In genomic region chr6:85867595-85867994, GRCh38 we compare ENCODE assay signal across 1 cellular context.
TF ChIP-seq lines count a peak whose summit lies in the region.

No MANE protein-coding gene starts in this region.

TF ChIP-seq in K562, 482 proteins besides CTCF, POLR2A, EP300 and RAD21 (continued from another document):
- no peak for TF ChIP-seq MGA (IDR thresholded peaks at IDR 0.05)
- TF ChIP-seq NRF1 (conservative IDR thresholded peaks at IDR 0.05 in 1 of 2, IDR thresholded peaks at IDR 0.05 in 1 of 2): no peak
- no peak for TF ChIP-seq EGR1 (conservative IDR thresholded peaks at IDR 0.05)
- no peak for TF ChIP-seq ZNF583 (CRISPR knock-in tag; IDR thresholded peaks at IDR 0.05)
- no peak for TF ChIP-seq HOXB6 (CRISPR knock-in tag; IDR thresholded peaks at IDR 0.05; ENCODE audit: borderline replicate concordance)
- TF ChIP-seq KHSRP (IDR thresholded peaks at IDR 0.05): no peak
- no peak for TF ChIP-seq CBFA2T2 (conservative IDR thresholded peaks at IDR 0.05)
- no peak for TF ChIP-seq ZKSCAN8 (CRISPR knock-in tag; IDR thresholded peaks at IDR 0.05)
- no peak for TF ChIP-seq ZNF282 (CRISPR knock-in tag; IDR thresholded peaks at IDR 0.05)
- no peak for TF ChIP-seq ZBTB49 (CRISPR knock-in tag; IDR thresholded peaks at IDR 0.05; ENCODE audit: borderline replicate concordance)
- no peak for TF ChIP-seq MTF1 (CRISPR knock-in tag; IDR thresholded peaks at IDR 0.05; ENCODE audit: borderline replicate concordance)
